ENCODE assay signal across 18 cellular contexts in genomic region chr4:3044812-3045499, GRCh38. TPM values are rescaled to one million over a fixed set of nuclear protein-coding genes. Genes with fewer than 3 reads are reported as not detected.
DNase-seq lines count a peak whose midpoint lies in the region; ATAC-seq and TF ChIP-seq lines count a peak whose summit lies in the region.
"Had no signal": no experiment of that assay in that cellular context is flagged by ENCODE, and none has a peak within 500 bp of the region (broad histone marks: within the 10 kb centered on the region; RNA-seq: fewer than 3 reads in every experiment).

No MANE protein-coding gene starts in this region.

- no peak overlapping the region for H3K4ac ChIP-seq in neuronal stem cell (ENCODE audit: low read length)

- H3K79me2 ChIP-seq in Karpas-422 (ENCODE audit: low read length) = no peaks in the 10 kb centered on the region
- H3K79me2 ChIP-seq: hepatocyte had no signal

- intact Hi-C loops in sciatic nerve (cut with DNase I) = no loop called here

- in situ Hi-C loops in brain microvascular endothelial cell (cut with HindIII; ENCODE audit: low pct_ligation_motif_present, low sequenced_read_pairs) = no loop called here

- H3K4me2 ChIP-seq in Karpas-422 (ENCODE audit: low read depth, low read length, poor library complexity, severe bottlenecking) (no peak overlapping the region), neuronal stem cell (ENCODE audit: insufficient read depth, low read length, poor library complexity, severe bottlenecking) (no peak overlapping the region)
- H3K4me2 ChIP-seq: hepatocyte had no signal

- no peak overlapping the region for H2BK12ac ChIP-seq in neuronal stem cell (ENCODE audit: low read length)

- no peaks in the 10 kb centered on the region for H3K36me3 ChIP-seq in Karpas-422 (ENCODE audit: insufficient read depth, low read length)
- no peaks in the 10 kb centered on the region for H3K36me3 ChIP-seq in brain microvascular endothelial cell (replicated peaks)
- H3K36me3 ChIP-seq in neuronal stem cell (replicated peaks in 1 of 2; ENCODE audit: control insufficient read depth in 2 of 2, insufficient read depth in 2 of 2, low read length in 2 of 2) = no peaks in the 10 kb centered on the region
- H3K36me3 ChIP-seq: pancreas had no signal

- peak overlapping the region; percentile 65; the same call in 1 of the 2 replicates for H2AFZ ChIP-seq in Karpas-422 (ENCODE audit: low read length)
- no peak overlapping the region for H2AFZ ChIP-seq in neuronal stem cell (ENCODE audit: low read length)
- H2AFZ ChIP-seq: hepatocyte had no signal

- H3K4me1 Mint-ChIP-seq in activated T-cell treated with anti-CD3 and anti-CD28 coated beads, Interleukin-2, amount 50 U/mL, for 24 hours (ENCODE audit: low read depth) = peaks cover 63% of the 10 kb centered on the region
- H3K4me1 Mint-ChIP-seq in activated T-cell treated with anti-CD3 and anti-CD28 coated beads, Interleukin-2, amount 50 U/mL, for 4 hours (ENCODE audit: low read depth) = peaks cover 39% of the 10 kb centered on the region

- no peak for DNase-seq in activated T-cell treated with anti-CD3 and anti-CD28 coated beads, Interleukin-2, amount 50 U/mL, for 24 hours
- DNase-seq in activated T-cell treated with anti-CD3 and anti-CD28 coated beads, Interleukin-2, amount 50 U/mL, for 4 hours = no peak
- DNase-seq in Karpas-422 (no peak), brain microvascular endothelial cell (no peak), sciatic nerve (ENCODE audit: low spot score) (peak; percentile 8), GM10248 (ENCODE audit: extremely low spot score) (no peak), neuronal stem cell (ENCODE audit: low spot score) (no peak), NCI-H2081 (lab: John Stamatoyannopoulos, UW) (no peak)
- DNase-seq: kidney glomerular epithelial cell, midbrain, NCI-H1417, NCI-H2227 treated with DMSO at 0.1 percent for 48 hours, SIG-M5 had no signal

- no peak overlapping the region for H2BK5ac ChIP-seq in neuronal stem cell (ENCODE audit: low read length)

- no peak for ATAC-seq in activated T-cell treated with anti-CD3 and anti-CD28 coated beads, Interleukin-2, amount 50 U/mL, for 4 hours
- ATAC-seq in sciatic nerve = no peak

- POLR2A ChIA-PET in GM10248 (lab: Yijun Ruan, JAX) = interaction anchor here (0.5 kb wide), 1 partner anchor 13 kb away, joined by 3 read pairs; no protein-coding TSS in a partner anchor

- H3K27ac Mint-ChIP-seq in activated T-cell treated with anti-CD3 and anti-CD28 coated beads, Interleukin-2, amount 50 U/mL, for 24 hours = peak overlapping the region; percentile 66
- H3K27ac Mint-ChIP-seq: type B pancreatic cell had no signal

- no peak overlapping the region for H3K23ac ChIP-seq in neuronal stem cell (ENCODE audit: low read depth, low read length, poor library complexity)

- H2BK15ac ChIP-seq in neuronal stem cell (ENCODE audit: low read length) = no peak overlapping the region

- H3K79me1 ChIP-seq in neuronal stem cell (ENCODE audit: low read depth, low read length) = no peaks in the 10 kb centered on the region

- no peak for TF ChIP-seq CTCF in brain microvascular endothelial cell (IDR thresholded peaks at IDR 0.05; ENCODE audit: low read depth, low read length, missing control alignments)
- TF ChIP-seq CTCF in GM10248 (IDR thresholded peaks at IDR 0.05; ENCODE audit: control extremely low read depth, extremely low read depth, low read depth, missing control alignments) = no peak

- H2BK120ac ChIP-seq in neuronal stem cell (ENCODE audit: low read depth, low read length) = no peak overlapping the region

- no peaks in the 10 kb centered on the region for H4K20me1 ChIP-seq in Karpas-422 (ENCODE audit: insufficient read depth, low read depth, low read length)

- peaks cover 4% of the 10 kb centered on the region for H3K9me3 Mint-ChIP-seq in activated T-cell treated with anti-CD3 and anti-CD28 coated beads, Interleukin-2, amount 50 U/mL, for 24 hours
- H3K9me3 Mint-ChIP-seq in activated T-cell treated with anti-CD3 and anti-CD28 coated beads, Interleukin-2, amount 50 U/mL, for 4 hours = no peaks in the 10 kb centered on the region
- H3K9me3 Mint-ChIP-seq: type B pancreatic cell had no signal

- H3K4me1 ChIP-seq in Karpas-422 (ENCODE audit: low read length) (peaks cover 50% of the 10 kb centered on the region), neuronal stem cell (ENCODE audit: control insufficient read depth in 2 of 2, insufficient read depth in 1 of 2, low read depth in 1 of 2, low read length in 2 of 2) (no peaks in the 10 kb centered on the region)

- CTCF ChIA-PET in GM10248 (lab: Yijun Ruan, JAX) = interaction anchor here (0.8 to 3.7 kb wide), 7 partner anchors 8 to 263 kb away, joined by 3 to 21 read pairs (median 3); no protein-coding TSS in a partner anchor

- H3K9me2 ChIP-seq in Karpas-422 (replicated peaks; ENCODE audit: insufficient read depth, low read length) = no peaks in the 10 kb centered on the region

- H4K91ac ChIP-seq in neuronal stem cell (ENCODE audit: low read depth, low read length, poor library complexity) = no peak overlapping the region

- no peak overlapping the region for H3K27ac ChIP-seq in Karpas-422 (ENCODE audit: low read length)
- H3K27ac ChIP-seq in brain microvascular endothelial cell = peak overlapping the region; percentile 56
- H3K27ac ChIP-seq in neuronal stem cell (replicated peaks; ENCODE audit: low read length) = no peak overlapping the region
- H3K27ac ChIP-seq: hepatocyte, pancreas had no signal

- H3K9me3 ChIP-seq in Karpas-422 (ENCODE audit: low read length) (no peaks in the 10 kb centered on the region), neuronal stem cell (replicated peaks in 1 of 2; ENCODE audit: control insufficient read depth in 2 of 2, insufficient read depth in 1 of 2, low read depth in 1 of 2, low read length in 2 of 2) (no peaks in the 10 kb centered on the region)
- H3K9me3 ChIP-seq: pancreas had no signal

- H3K27me3 ChIP-seq in Karpas-422 (ENCODE audit: low read length) = no peaks in the 10 kb centered on the region
- H3K27me3 ChIP-seq in brain microvascular endothelial cell (replicated peaks) = no peaks in the 10 kb centered on the region
- peaks cover 0 to 14% (median 9%) of the 10 kb centered on the region in 3 experiments for H3K27me3 ChIP-seq in neuronal stem cell (ENCODE audit: control insufficient read depth in 3 of 3, insufficient read depth in 3 of 3, low read depth in 1 of 3, low read length in 3 of 3)
- H3K27me3 ChIP-seq: hepatocyte, pancreas had no signal

- no peak overlapping the region for H3K4me3 ChIP-seq in Karpas-422 (ENCODE audit: low read length)
- no peak overlapping the region for H3K4me3 ChIP-seq in brain microvascular endothelial cell (ENCODE audit: low read depth, low read length)
- H3K4me3 ChIP-seq in neuronal stem cell (ENCODE audit: low read length in 2 of 2) = no peak overlapping the region
- H3K4me3 ChIP-seq: hepatocyte, pancreas had no signal

- H3K4me3 Mint-ChIP-seq in activated T-cell treated with anti-CD3 and anti-CD28 coated beads, Interleukin-2, amount 50 U/mL, for 24 hours = no peak overlapping the region
- no peak overlapping the region for H3K4me3 Mint-ChIP-seq in activated T-cell treated with anti-CD3 and anti-CD28 coated beads, Interleukin-2, amount 50 U/mL, for 4 hours
- H3K4me3 Mint-ChIP-seq: type B pancreatic cell had no signal

- H2AK5ac ChIP-seq in neuronal stem cell (ENCODE audit: low read depth, low read length) = no peak overlapping the region

- no peak overlapping the region for H3K14ac ChIP-seq in neuronal stem cell (ENCODE audit: low read length)

- H3K27me3 Mint-ChIP-seq in activated T-cell treated with anti-CD3 and anti-CD28 coated beads, Interleukin-2, amount 50 U/mL, for 24 hours = no peaks in the 10 kb centered on the region
- no peaks in the 10 kb centered on the region for H3K27me3 Mint-ChIP-seq in activated T-cell treated with anti-CD3 and anti-CD28 coated beads, Interleukin-2, amount 50 U/mL, for 4 hours (ENCODE audit: low read depth)

- no CpG with 5 or more reads among the region's 12 CpGs for WGBS in neuronal stem cell (ENCODE audit: extremely low coverage in 2 of 2, insufficient read length in 2 of 2, insufficient replicate concordance in 1 of 2), 2 donors

- peaks cover 7% of the 10 kb centered on the region for H3K36me3 Mint-ChIP-seq in activated T-cell treated with anti-CD3 and anti-CD28 coated beads, Interleukin-2, amount 50 U/mL, for 24 hours (ENCODE audit: low read depth)
- H3K36me3 Mint-ChIP-seq in activated T-cell treated with anti-CD3 and anti-CD28 coated beads, Interleukin-2, amount 50 U/mL, for 4 hours (ENCODE audit: insufficient read depth) = no peaks in the 10 kb centered on the region
- H3K36me3 Mint-ChIP-seq: type B pancreatic cell had no signal

- H4K8ac ChIP-seq in neuronal stem cell (ENCODE audit: low read depth, low read length) = no peak overlapping the region

- H3K18ac ChIP-seq in neuronal stem cell (ENCODE audit: low read length) = no peak overlapping the region

- H3K9ac ChIP-seq in Karpas-422 (ENCODE audit: low read length) = no peak overlapping the region
- no peak overlapping the region for H3K9ac ChIP-seq in neuronal stem cell (ENCODE audit: low read depth, low read length, poor library complexity)

RNA-seq across cellular contexts. Expression of gene HTT-AS, which starts 29.4 kb away (rescaled TPM):
- not detected for total RNA-seq in activated T-cell treated with anti-CD3 and anti-CD28 coated beads, Interleukin-2, amount 50 U/mL, for 4 hours
- total RNA-seq in Karpas-422 (2014; rRNA removed; shearing (Covaris generic); ENCODE audit: low replicate concordance) = not detected in 2 replicates
- not detected for total RNA-seq in sciatic nerve
- not detected for polyA plus RNA-seq in neuronal stem cell (2013, experiment 1 of 2)
- polyA plus RNA-seq in neuronal stem cell (2013, experiment 2 of 2) = not detected
- total RNA-seq: activated CD8-positive, alpha-beta memory T cell treated with anti-CD3 and anti-CD28 coated beads for 36 hours; cardiac septum; hepatocyte; pancreas had no signal
- polyA plus RNA-seq: hepatocyte, pancreas had no signal

RNA-seq across cellular contexts. Expression of gene HTT, which starts 29.5 kb away (rescaled TPM):
- 10 to 100 TPM; 50.5 to 59.3 (median 51.5) TPM for total RNA-seq in activated T-cell treated with anti-CD3 and anti-CD28 coated beads, Interleukin-2, amount 50 U/mL, for 4 hours
- 24.8 and 48.7 TPM in 2 replicates for total RNA-seq in Karpas-422 (2014; rRNA removed; shearing (Covaris generic); ENCODE audit: low replicate concordance)
- total RNA-seq in sciatic nerve = 67.8 TPM
- 19.4 TPM for polyA plus RNA-seq in neuronal stem cell (2013, experiment 1 of 2)
- 20.0 TPM for polyA plus RNA-seq in neuronal stem cell (2013, experiment 2 of 2)
